Comparison of ENCODE assay signal across 34 cellular contexts in the genomic region with DNA sequence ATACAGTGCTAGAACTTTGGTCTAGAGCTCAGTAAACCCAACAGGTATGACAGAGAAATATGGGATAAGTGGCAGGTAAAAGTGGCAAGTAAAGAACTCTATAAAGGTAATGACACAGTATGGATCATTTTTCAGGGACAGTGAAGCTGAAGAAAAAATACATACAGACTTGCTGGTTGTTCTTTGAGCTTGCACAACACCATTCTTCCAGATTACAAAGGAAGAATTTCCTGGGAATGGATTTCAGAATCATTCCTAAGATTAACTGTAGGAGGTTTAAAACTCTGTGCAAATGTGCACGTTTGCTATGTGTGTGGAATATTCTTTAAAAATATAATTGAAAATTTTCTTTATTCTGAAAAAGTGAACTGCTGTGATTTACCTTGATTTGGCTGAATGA.
"Had no signal": no experiment of that assay in that cellular context is flagged by ENCODE, and none has a peak within 500 bp of the region (broad histone marks: within the 10 kb centered on the region; RNA-seq: fewer than 3 reads in every experiment).

No MANE protein-coding gene starts in this region.

- H3K4me3 Mint-ChIP-seq: activated B cell treated with CpG ODN at 0.5 μM for 24 hours; activated CD8-positive, alpha-beta T cell treated with anti-CD3 and anti-CD28 coated beads for 36 hours; activated naive CD8-positive, alpha-beta T cell; activated T-cell treated with anti-CD3 and anti-CD28 coated beads, Interleukin-2, amount 50 U/mL, for 4 hours; activated T-helper 17 cell treated with anti-CD3 and anti-CD28 coated beads, Interleukin-2, amount 50 U/mL, for 72 hours; brain; central memory CD8-positive, alpha-beta T cell; dendritic cell treated with granulocyte-macrophage colony-stimulating factor and Interleukin-4, amounts not matched to agents 40 ng/mL and 50 ng/mL, for 4 days; T-helper 17 cell; T-helper 2 cell treated with Interferon-gamma antibody and Interleukin-4, amounts not matched to agents 5 μg/mL and 100 μg/mL, for 36 hours had no signal

- ATAC-seq: activated CD4-positive, CD25-positive, alpha-beta regulatory T cell treated with anti-CD3 and anti-CD28 coated beads, Interleukin-2, amount 50 U/mL, for 24 hours; activated CD8-positive, alpha-beta T cell treated with anti-CD3 and anti-CD28 coated beads for 36 hours; activated T-cell treated with anti-CD3 and anti-CD28 coated beads, Interleukin-2, amount 50 U/mL, for 4 hours; activated T-helper 17 cell treated with anti-CD3 and anti-CD28 coated beads, Interleukin-2, amount 50 U/mL, for 72 hours; gastroesophageal sphincter; heart right ventricle; T-helper 17 cell had no signal

- H3K9me3 ChIP-seq: adrenal gland, ascending aorta, breast epithelium, esophagus squamous epithelium, gastroesophageal sphincter, heart right ventricle had no signal

- H3K27me3 ChIP-seq: adrenal gland, ascending aorta, breast epithelium, dorsolateral prefrontal cortex, esophagus squamous epithelium, gastroesophageal sphincter, heart right ventricle, hepatocyte had no signal

- H3K9me3 Mint-ChIP-seq: activated B cell treated with CpG ODN at 0.5 μM for 24 hours; activated CD8-positive, alpha-beta T cell treated with anti-CD3 and anti-CD28 coated beads for 36 hours; activated T-cell treated with anti-CD3 and anti-CD28 coated beads, Interleukin-2, amount 50 U/mL, for 4 hours; activated T-helper 17 cell treated with anti-CD3 and anti-CD28 coated beads, Interleukin-2, amount 50 U/mL, for 72 hours; brain; central memory CD8-positive, alpha-beta T cell; dendritic cell treated with granulocyte-macrophage colony-stimulating factor and Interleukin-4, amounts not matched to agents 40 ng/mL and 50 ng/mL, for 4 days; T-helper 2 cell treated with Interferon-gamma antibody and Interleukin-4, amounts not matched to agents 5 μg/mL and 100 μg/mL, for 36 hours had no signal

- H3K36me3 ChIP-seq: adrenal gland, breast epithelium had no signal

- DNase-seq: activated B cell treated with CpG ODN at 0.5 μM for 24 hours; activated CD4-positive, alpha-beta T cell treated with anti-CD3 and anti-CD28 coated beads for 48 hours; activated CD4-positive, alpha-beta T cell treated with anti-CD3 and anti-CD28 coated beads, Interleukin-2, amount 50 U/mL, for 1 hour; activated CD4-positive, alpha-beta T cell treated with anti-CD3 and anti-CD28 coated beads, Interleukin-2, amount 50 U/mL, for 48 hours; activated CD8-positive, alpha-beta memory T cell treated with anti-CD3 and anti-CD28 coated beads for 24 hours; activated CD8-positive, alpha-beta T cell treated with anti-CD3 and anti-CD28 coated beads for 36 hours; activated effector memory CD4-positive, alpha-beta T cell treated with Interleukin-2 at 50 U/mL for 16 hours; activated gamma-delta T cell treated with Interleukin-2 at 50 U/mL for 16 hours; activated naive CD4-positive, alpha-beta T cell treated with anti-CD3 and anti-CD28 coated beads, Interleukin-2, amount 50 U/mL, for 16 hours; activated naive CD4-positive, alpha-beta T cell treated with Interleukin-2 at 50 U/mL for 16 hours; activated T-cell treated with anti-CD3 and anti-CD28 coated beads, Interleukin-2, amount 50 U/mL, for 4 hours; adrenal gland; dorsolateral prefrontal cortex; effector memory CD4-positive, alpha-beta T cell; esophagus squamous epithelium; foreskin melanocyte; heart right ventricle; T-helper 1 cell; T-helper 17 cell; T1000; WERI-Rb-1 had no signal

- H3K4me3 ChIP-seq: adrenal gland, ascending aorta, breast epithelium, coronary artery, dorsolateral prefrontal cortex, esophagus squamous epithelium, gastroesophageal sphincter, heart right ventricle, hepatocyte had no signal

- H3K27ac Mint-ChIP-seq: activated B cell treated with CpG ODN at 0.5 μM for 24 hours; activated CD8-positive, alpha-beta T cell treated with anti-CD3 and anti-CD28 coated beads for 36 hours; activated naive CD8-positive, alpha-beta T cell; activated T-helper 17 cell treated with anti-CD3 and anti-CD28 coated beads, Interleukin-2, amount 50 U/mL, for 72 hours; brain; dendritic cell treated with granulocyte-macrophage colony-stimulating factor and Interleukin-4, amounts not matched to agents 40 ng/mL and 50 ng/mL, for 4 days; T-helper 17 cell; T-helper 2 cell treated with Interferon-gamma antibody and Interleukin-4, amounts not matched to agents 5 μg/mL and 100 μg/mL, for 36 hours had no signal

- H3K4me1 Mint-ChIP-seq: activated B cell treated with CpG ODN at 0.5 μM for 24 hours had no signal

- H3K4me1 ChIP-seq: adrenal gland, ascending aorta, breast epithelium had no signal

- H3K27ac ChIP-seq: adrenal gland, ascending aorta, breast epithelium, coronary artery, dorsolateral prefrontal cortex, epithelial cell of prostate, esophagus squamous epithelium, gastroesophageal sphincter, heart right ventricle, hepatocyte, WERI-Rb-1 had no signal

- H3K27me3 Mint-ChIP-seq: activated B cell treated with CpG ODN at 0.5 μM for 24 hours; activated CD8-positive, alpha-beta T cell treated with anti-CD3 and anti-CD28 coated beads for 36 hours; activated naive CD8-positive, alpha-beta T cell; activated T-helper 17 cell treated with anti-CD3 and anti-CD28 coated beads, Interleukin-2, amount 50 U/mL, for 72 hours; brain; central memory CD8-positive, alpha-beta T cell; dendritic cell treated with granulocyte-macrophage colony-stimulating factor and Interleukin-4, amounts not matched to agents 40 ng/mL and 50 ng/mL, for 4 days; T-helper 17 cell had no signal
